In the genomic region with DNA sequence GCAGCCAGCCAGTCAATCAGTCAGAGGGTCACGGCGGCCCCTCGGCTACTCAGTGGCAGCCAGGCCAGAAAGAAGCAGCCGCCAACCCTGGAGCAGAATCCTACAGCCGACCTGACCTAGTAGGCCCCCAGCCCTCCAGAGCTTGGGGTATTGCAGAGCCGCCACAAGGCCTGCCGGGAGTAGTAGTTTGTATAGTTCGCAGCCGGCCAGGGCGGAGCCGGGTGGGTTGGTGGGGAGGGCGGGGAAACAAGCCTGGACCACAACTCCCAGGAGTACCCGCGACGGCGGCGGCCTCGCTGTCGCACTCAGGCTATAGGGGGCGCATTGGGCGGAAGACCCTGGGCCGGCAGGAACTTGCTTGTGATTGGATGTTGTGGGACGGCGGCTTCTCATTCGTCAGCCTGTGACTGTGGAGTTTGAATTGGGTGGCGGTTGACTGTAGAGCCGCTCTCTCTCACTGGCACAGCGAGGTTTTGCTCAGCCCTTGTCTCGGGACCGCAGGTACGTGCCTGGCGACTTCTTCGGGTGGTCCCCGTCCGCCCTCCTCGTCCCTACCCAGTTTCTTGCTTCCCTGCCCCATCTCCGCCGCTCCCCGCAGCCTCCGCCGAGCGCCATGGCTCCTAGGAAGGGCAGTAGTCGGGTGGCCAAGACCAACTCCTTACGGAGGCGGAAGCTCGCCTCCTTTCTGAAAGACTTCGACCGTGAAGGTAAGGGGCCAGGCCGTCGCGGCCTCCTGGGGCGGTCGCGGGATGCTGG, we compare ENCODE assay signal across 8 cellular contexts. TPM values are rescaled to one million over a fixed set of nuclear protein-coding genes. Genes with fewer than 3 reads are reported as not detected.
DNase-seq lines count a peak whose midpoint lies in the region; ATAC-seq lines count a peak whose summit lies in the region.

A gene (plus strand): TSS at position 439 of the 756 bp plus-strand sequence. CDS start 175 bp downstream, at position 614.

- H3K27ac Mint-ChIP-seq in IgD-negative memory B cell, result peak within 1 kb of the TSS; percentile 57 to 98 (median 95)

- peak; percentile 99 for DNase-seq in DMS153 treated with DMSO at 0.1 percent for 48 hours (lab: John Stamatoyannopoulos, UW; ENCODE audit: unreplicated experiment)
- peak; percentile 98 for DNase-seq in OCI-M1 (lab: John Stamatoyannopoulos, UW)
- peak; percentile 99 for DNase-seq in activated T-cell treated with anti-CD3 and anti-CD28 coated beads for 24 hours (ENCODE audit: low read depth)
- DNase-seq in epidermal melanocyte (ENCODE audit: insufficient read length, low spot score), result peak; percentile 98
- peak; percentile 96 to 98 for DNase-seq in stimulated activated CD8-positive, alpha-beta memory T cell treated with anti-CD3 and anti-CD28 coated beads, Interleukin-4, amount 100 ng/mL, for 1 hour (ENCODE audit: low read depth in 2 of 2, low spot score in 1 of 2)

- H3K27me3 Mint-ChIP-seq in IgD-negative memory B cell, result no peaks in the 10 kb centered on the region

- H3K36me3 Mint-ChIP-seq in IgD-negative memory B cell, result peaks cover 2% of the 10 kb centered on the region

- ATAC-seq in GM21529 (IDR thresholded peaks at IDR 0.05; ENCODE audit: unreplicated experiment), result peak; percentile 82

- no peaks in the 10 kb centered on the region for H3K9me3 Mint-ChIP-seq in IgD-negative memory B cell

- no peaks in the 10 kb centered on the region for H3K9me3 ChIP-seq in mononuclear cell (ENCODE audit: low read depth, low read length)

- peak within 1 kb of the TSS; percentile 84 to 99 (median 96) for H3K4me3 Mint-ChIP-seq in IgD-negative memory B cell

- peaks cover 40% of the 10 kb centered on the region for H3K4me1 ChIP-seq in mononuclear cell (ENCODE audit: insufficient read depth, low read length)

- peaks cover 20 to 33% (median 28%) of the 10 kb centered on the region in 3 donors for H3K4me1 Mint-ChIP-seq in IgD-negative memory B cell

- H3K4me3 ChIP-seq in mononuclear cell (ENCODE audit: low read length), result peak within 1 kb of the TSS; percentile 82

- H3K27me3 ChIP-seq in mononuclear cell (ENCODE audit: insufficient read depth, low read length), result no peaks in the 10 kb centered on the region

RNA-seq across cellular contexts. Expression of the gene that starts here (rescaled TPM):
- 1.4 TPM for polyA plus RNA-seq in IgD-negative memory B cell
- total RNA-seq in mononuclear cell, result 0.31 TPM

Comparison
In these comparisons a context has a peak if more than half of its experiments do, and no peak if none do; other contexts are left out.
1. Peak in every context shown above with its lines: DNase-seq, ATAC-seq and H3K4me3 ChIP-seq.